Comparison of ENCODE assay signal across 8 cellular contexts in the genomic region with DNA sequence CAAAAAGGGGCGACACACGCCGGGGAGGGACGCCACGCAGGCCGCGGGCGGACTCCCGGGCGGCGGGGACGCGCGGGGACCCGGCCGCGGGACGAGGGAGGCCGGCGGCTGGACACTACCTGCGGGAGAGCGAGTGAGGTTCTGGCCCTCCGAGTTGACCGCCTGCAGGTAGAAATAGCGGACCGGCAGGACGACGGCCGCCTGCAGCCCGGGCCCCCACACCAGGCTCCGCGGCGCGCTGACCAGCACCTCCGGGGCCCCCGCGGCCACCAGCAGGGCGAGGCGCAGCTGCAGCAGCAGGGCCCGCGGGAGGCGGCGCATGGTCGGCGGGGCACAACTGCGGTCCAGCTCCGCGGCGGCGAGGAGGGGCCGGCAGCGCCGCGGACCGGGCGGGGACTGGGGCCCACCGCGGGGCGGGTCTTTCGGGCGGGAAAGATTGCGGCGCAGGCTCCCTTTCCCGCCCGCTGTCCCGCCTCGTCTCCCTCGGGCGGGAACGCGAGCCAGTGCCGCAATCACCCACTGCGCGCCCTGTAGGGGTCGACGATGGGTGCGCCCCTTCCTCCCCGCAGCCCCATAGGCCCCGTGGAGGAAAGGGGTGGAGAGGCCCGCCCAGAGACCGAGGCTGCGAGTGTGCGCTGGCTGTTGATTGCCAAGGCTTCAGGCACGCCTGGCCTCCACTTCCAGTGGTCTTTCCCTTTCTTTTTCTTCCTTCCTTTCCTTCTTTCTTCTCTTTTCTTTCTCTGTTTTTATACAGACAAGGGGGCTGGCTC. TPM values are rescaled to one million over a fixed set of nuclear protein-coding genes. Genes with fewer than 3 reads are reported as not detected.
DNase-seq lines count a peak whose midpoint lies in the region; ATAC-seq, FAIRE-seq and TF ChIP-seq lines count a peak whose summit lies in the region.

A gene with protein sequence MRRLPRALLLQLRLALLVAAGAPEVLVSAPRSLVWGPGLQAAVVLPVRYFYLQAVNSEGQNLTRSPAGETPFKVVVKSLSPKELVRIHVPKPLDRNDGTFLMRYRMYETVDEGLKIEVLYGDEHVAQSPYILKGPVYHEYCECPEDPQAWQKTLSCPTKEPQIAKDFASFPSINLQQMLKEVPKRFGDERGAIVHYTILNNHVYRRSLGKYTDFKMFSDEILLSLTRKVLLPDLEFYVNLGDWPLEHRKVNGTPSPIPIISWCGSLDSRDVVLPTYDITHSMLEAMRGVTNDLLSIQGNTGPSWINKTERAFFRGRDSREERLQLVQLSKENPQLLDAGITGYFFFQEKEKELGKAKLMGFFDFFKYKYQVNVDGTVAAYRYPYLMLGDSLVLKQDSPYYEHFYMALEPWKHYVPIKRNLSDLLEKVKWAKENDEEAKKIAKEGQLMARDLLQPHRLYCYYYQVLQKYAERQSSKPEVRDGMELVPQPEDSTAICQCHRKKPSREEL (minus strand): TSS at position 339 of the 770 bp plus-strand sequence. CDS start 18 bp downstream, at position 321.

- peak within 1 kb of the TSS; percentile 13; the same call in 1 of the 2 replicates for H2BK5ac ChIP-seq in H1 (ENCODE audit: low read depth, low read length)

- peak; percentile 51 for ATAC-seq in HG03135 (IDR thresholded peaks at IDR 0.05; ENCODE audit: unreplicated experiment)
- ATAC-seq in memory B cell (ENCODE audit: low read depth), result peak; percentile 48

- in situ Hi-C loops in GM18951 (cut with MboI; ENCODE audit: low sequenced_read_pairs, unreplicated experiment), result no loop called here

- no peaks in the 10 kb centered on the region for H3K36me3 Mint-ChIP-seq in memory B cell

- no peak within 1 kb of the TSS for H3K23ac ChIP-seq in H1 (ENCODE audit: insufficient read length)

- H3K4me1 ChIP-seq in H1 (replicated peaks in 1 of 4; ENCODE audit: control insufficient read depth in 3 of 4, insufficient read depth in 4 of 4, low read length in 3 of 4), result peaks cover 0 to 7% (median 2%) of the 10 kb centered on the region in 4 experiments; a peak in 6 of 7 replicates

- POLR2A ChIA-PET in activated CD8-positive, alpha-beta memory T cell treated with anti-CD3 and anti-CD28 coated beads for 36 hours (lab: Charles Lee), result interaction anchor here (0.6 to 1.1 kb wide), 3 partner anchors 50 to 258 kb away, joined by 3 to 5 read pairs (median 4); a partner anchor contains a TSS
- POLR2A ChIA-PET in H1 (lab: Charles Lee; ENCODE audit: partially characterized antibody), result interaction anchor here (0.8 to 1.6 kb wide), 8 partner anchors 9 to 361 kb away, joined by 3 to 4 read pairs (median 3); a partner anchor contains a TSS

- 1% methylated on average over 35 of the region's 84 CpGs; no CpG with 5 or more reads in 1 of the 2 experiments for WGBS in H1 (ENCODE audit: extremely low coverage in 1 of 2, insufficient coverage in 1 of 2, insufficient read length in 1 of 2, insufficient replicate concordance in 2 of 2, low coverage in 1 of 2, low lambda C conversion rate in 2 of 2, missing lambda C conversion rate in 1 of 2), 2 experiments

- no peaks in the 10 kb centered on the region for H3K79me1 ChIP-seq in H1 (ENCODE audit: low read depth, low read length)

- H3K9me3 Mint-ChIP-seq in memory B cell, result no peaks in the 10 kb centered on the region

- no peak within 1 kb of the TSS for H2AK5ac ChIP-seq in H1 (ENCODE audit: low read depth, low read length)

- no peak for FAIRE-seq in H1 (lab: Jason Lieb, UNC)

- peak within 1 kb of the TSS; percentile 98 for H3K4me3 Mint-ChIP-seq in memory B cell

- H3K79me2 ChIP-seq in H1 (ENCODE audit: control insufficient read depth in 1 of 2, insufficient read depth in 2 of 2, low read length in 2 of 2), result no peaks in the 10 kb centered on the region

- H3K27me3 Mint-ChIP-seq in memory B cell, result no peaks in the 10 kb centered on the region

- no peak within 1 kb of the TSS for H4K91ac ChIP-seq in H1 (replicated peaks; ENCODE audit: insufficient read length, low read length)

- H3K27ac Mint-ChIP-seq in memory B cell, result peak within 1 kb of the TSS; percentile 93

- TF ChIP-seq RAD21 in H1 (IDR thresholded peaks at IDR 0.05 in 1 of 2, conservative IDR thresholded peaks at IDR 0.05 in 1 of 2; ENCODE audit: low read depth in 2 of 2, low read length in 2 of 2), result peak in 1 of 2 experiments; percentile 7; a peak in 1 of 4 replicates

- TF ChIP-seq POLR2A in GM18951 (IDR thresholded peaks at IDR 0.05; ENCODE audit: extremely low read depth, insufficient read depth, insufficient read length) (peak; percentile 45), H1 (IDR thresholded peaks at IDR 0.05; ENCODE audit: control extremely low read depth in 1 of 2, low read depth in 2 of 2, low read length in 2 of 2) (no peak)

- peak within 1 kb of the TSS; percentile 19 for H3K4ac ChIP-seq in H1 (replicated peaks; ENCODE audit: insufficient read length, low read depth, low read length)

- H3K4me1 Mint-ChIP-seq in memory B cell, result peaks cover 12% of the 10 kb centered on the region

- DNase-seq in AG20443 (ENCODE audit: low spot score), result peak; percentile 86
- peak; percentile 72 for DNase-seq in NCI-H774 (lab: John Stamatoyannopoulos, UW)
- DNase-seq in H1 (ENCODE audit: low read depth in 1 of 2, low spot score in 2 of 2), result peak; percentile 19 to 78
- peak; percentile 11 to 33 for DNase-seq in memory B cell (ENCODE audit: low spot score in 2 of 2)
- peak; percentile 8 for DNase-seq in stimulated activated CD8-positive, alpha-beta memory T cell treated with anti-CD3 and anti-CD28 coated beads, Interleukin-12 subunit alpha, Interleukin-12 subunit beta, amount 100 ng/mL, for 24 hours (ENCODE audit: extremely low read depth)

- peak within 1 kb of the TSS; percentile 44 to 83 (median 46) for H3K4me3 ChIP-seq in H1 (ENCODE audit: extremely low read depth in 1 of 4, insufficient read depth in 2 of 4, low read depth in 3 of 4, low read length in 4 of 4)

- H2BK120ac ChIP-seq in H1 (replicated peaks; ENCODE audit: low read depth, low read length), result no peak within 1 kb of the TSS

- peak within 1 kb of the TSS; percentile 87 for H3K18ac ChIP-seq in H1 (ENCODE audit: extremely low read depth, low read length)

- no peak within 1 kb of the TSS; the same call in 1 of the 2 replicates for H2BK20ac ChIP-seq in H1 (ENCODE audit: low read length)

- H3K23me2 ChIP-seq in H1 (ENCODE audit: low read depth, low read length), result peaks cover 6% of the 10 kb centered on the region; the same call in 1 of the 2 replicates

- peak within 1 kb of the TSS; percentile 39; the same call in 1 of the 2 replicates for H2BK12ac ChIP-seq in H1 (ENCODE audit: low read depth, low read length)

- H3K9me3 ChIP-seq in H1 (ENCODE audit: insufficient read depth in 2 of 2, low read depth in 1 of 2, low read length in 1 of 2), result no peaks in the 10 kb centered on the region

- H3K4me2 ChIP-seq in H1 (ENCODE audit: insufficient read depth in 1 of 2, low read depth in 2 of 2, low read length in 2 of 2), result peak within 1 kb of the TSS; percentile 72 to 81

- CTCF ChIA-PET in activated CD8-positive, alpha-beta memory T cell treated with anti-CD3 and anti-CD28 coated beads for 36 hours (lab: Charles Lee), result interaction anchor here (1.3 kb wide), 1 partner anchor 379 kb away, joined by 4 read pairs; no protein-coding TSS in a partner anchor
- CTCF ChIA-PET in H1 (lab: Charles Lee; ENCODE audit: partially characterized antibody), result interaction anchor here (1.0 kb wide), 1 partner anchor 151 kb away, joined by 3 read pairs; no protein-coding TSS in a partner anchor

- H3K14ac ChIP-seq in H1 (ENCODE audit: insufficient read length), result no peak within 1 kb of the TSS

- H2AFZ ChIP-seq in H1 (ENCODE audit: low read length), result peak within 1 kb of the TSS; percentile 87

- H3K27ac ChIP-seq in H1 (ENCODE audit: low read depth, low read length), result peak within 1 kb of the TSS; percentile 31; the same call in 1 of the 2 replicates

- H3K27me3 ChIP-seq in H1 (replicated peaks in 1 of 4; ENCODE audit: control insufficient read depth in 3 of 4, extremely low read depth in 1 of 4, insufficient read depth in 3 of 4, low read length in 3 of 4), result peaks cover 0 to 6% (median 2%) of the 10 kb centered on the region in 4 experiments; a peak in 3 of 7 replicates

- H3K56ac ChIP-seq in H1 (replicated peaks; ENCODE audit: insufficient read length, low read depth, low read length), result no peak within 1 kb of the TSS

- H3K36me3 ChIP-seq in H1 (ENCODE audit: control insufficient read depth in 2 of 4, insufficient read depth in 4 of 4, low read length in 3 of 4), result no peaks in the 10 kb centered on the region

- TF ChIP-seq CTCF in H1 (IDR thresholded peaks at IDR 0.05; ENCODE audit: control extremely low read depth in 1 of 3, insufficient read depth in 1 of 3, low read depth in 1 of 3, low read length in 3 of 3), result no peak

- peak within 1 kb of the TSS; percentile 43 to 88 (median 67) for H3K9ac ChIP-seq in H1 (replicated peaks in 1 of 4; ENCODE audit: extremely low read depth in 1 of 4, low read depth in 3 of 4, low read length in 3 of 4)

- no peak within 1 kb of the TSS for H4K5ac ChIP-seq in H1 (ENCODE audit: insufficient read length, low read depth, low read length)

- no peak within 1 kb of the TSS for H2BK15ac ChIP-seq in H1 (ENCODE audit: low read length)

- no peaks in the 10 kb centered on the region for H4K20me1 ChIP-seq in H1 (replicated peaks in 1 of 2; ENCODE audit: control insufficient read depth in 1 of 2, insufficient read depth in 2 of 2, low read length in 2 of 2)

- peak within 1 kb of the TSS; percentile 82; the same call in 1 of the 2 replicates for H4K8ac ChIP-seq in H1 (ENCODE audit: extremely low read depth, insufficient read depth, low read length)

- no peak for TF ChIP-seq EP300 in H1 (IDR thresholded peaks at IDR 0.05; ENCODE audit: borderline replicate concordance in 1 of 2, low read depth in 2 of 2, low read length in 2 of 2)

TF ChIP-seq in H1, 55 proteins besides CTCF, POLR2A, EP300 and RAD21 (continues in another document):
- TF ChIP-seq, protein P1, sequence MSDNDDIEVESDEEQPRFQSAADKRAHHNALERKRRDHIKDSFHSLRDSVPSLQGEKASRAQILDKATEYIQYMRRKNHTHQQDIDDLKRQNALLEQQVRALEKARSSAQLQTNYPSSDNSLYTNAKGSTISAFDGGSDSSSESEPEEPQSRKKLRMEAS (IDR thresholded peaks at IDR 0.05), result peak; percentile 61; the same call in 1 of the 2 replicates
- no peak for TF ChIP-seq BCL11A (IDR thresholded peaks at IDR 0.05; ENCODE audit: low read depth in 2 of 2, low read length in 2 of 2)
- TF ChIP-seq NRF1 (IDR thresholded peaks at IDR 0.05; ENCODE audit: low read depth, low read length), result no peak

RNA-seq across cellular contexts. Expression of the gene that starts here (rescaled TPM):
- total RNA-seq in activated CD8-positive, alpha-beta memory T cell treated with anti-CD3 and anti-CD28 coated beads for 36 hours, result 10 to 100 TPM; 15.2 to 17.2 TPM
- total RNA-seq in H1 (2021; fragmentation: NEBNext Ultra II Directional; extraction: Animal tissue kit (Norgen Biotek cat#: 25700)), result 14.6 and 17.4 TPM in 2 replicates
- 3.5 and 4.7 TPM in 2 replicates for polyA plus RNA-seq in H1 (2011; rRNA removed)
- 6.3 TPM for polyA plus RNA-seq in H1 (2011; cell fraction: cytosol; rRNA removed)
- 5.2 TPM for polyA plus RNA-seq in H1 (2011; cell fraction: nucleus; rRNA removed)
- polyA plus RNA-seq in H1 (2012, experiment 1 of 2), result 7.1 to 11.6 TPM (median 8.5 TPM) in 4 replicates
- polyA plus RNA-seq in H1 (2012, experiment 2 of 2), result 0.76 TPM
- polyA plus RNA-seq in H1 (2013, experiment 1 of 2), result 25.2 TPM
- polyA plus RNA-seq in H1 (2013, experiment 2 of 2), result 26.7 TPM
- 7.4 and 16.5 TPM in 2 replicates for polyA minus RNA-seq in H1 (2011; rRNA and poly(A)+ RNA removed)
- polyA minus RNA-seq in H1 (2011; cell fraction: cytosol; rRNA and poly(A)+ RNA removed), result 12.2 TPM
- polyA minus RNA-seq in H1 (2011; cell fraction: nucleus; rRNA and poly(A)+ RNA removed), result 14.6 TPM

Comparison
In these comparisons a context has a peak if more than half of its experiments do, and no peak if none do; other contexts are left out.
1. Peak in every context shown above with its lines: DNase-seq, ATAC-seq, H3K4me3 ChIP-seq and H3K27ac ChIP-seq.
2. DNase-seq: peak in every context shown above with its lines; median percentile 86 in AG20443; 72 in NCI-H774; 48 in H1; 22 in memory B cell; 8 in stimulated activated CD8-positive, alpha-beta memory T cell treated with anti-CD3 and anti-CD28 coated beads, Interleukin-12 subunit alpha, Interleukin-12 subunit beta, amount 100 ng/mL, for 24 hours.